ENCODE assay signal across 22 cellular contexts in the genomic region with DNA sequence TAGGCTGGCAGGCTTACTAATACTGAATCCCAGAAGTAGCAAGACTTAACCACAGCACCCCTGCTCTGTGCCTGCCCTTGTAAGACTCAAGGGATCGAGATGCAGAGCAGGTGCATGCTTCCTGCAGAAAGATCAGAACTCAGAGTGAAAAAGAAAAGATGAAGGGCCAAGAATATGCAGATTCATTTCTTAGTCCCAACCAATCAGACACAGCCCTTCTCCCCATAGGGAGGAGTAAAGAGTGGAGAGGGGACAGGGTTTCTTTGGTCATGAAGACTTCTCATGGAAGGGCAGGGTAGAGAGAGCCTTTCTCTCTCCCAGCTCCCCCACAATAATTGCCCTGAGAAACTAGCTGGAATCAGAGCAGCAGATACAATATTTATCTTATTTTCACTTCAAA.
DNase-seq lines count a peak whose midpoint lies in the region; ATAC-seq and TF ChIP-seq lines count a peak whose summit lies in the region.
"Had no signal": no experiment of that assay in that cellular context is flagged by ENCODE, and none has a peak within 500 bp of the region (broad histone marks: within the 10 kb centered on the region; RNA-seq: fewer than 3 reads in every experiment).

No MANE protein-coding gene starts in this region.

- H3K4me2 ChIP-seq in DND-41 (ENCODE audit: insufficient read depth, low read length): no peak overlapping the region
- H3K4me2 ChIP-seq: A549; BLaER1 treated with 17β-estradiol and CSF1 and Interleukin-3, amounts not matched to agents 10 nM and 100 nM; GM23338 had no signal

- H3K9me3 ChIP-seq in DND-41 (ENCODE audit: insufficient read depth, low read length, severe bottlenecking): no peaks in the 10 kb centered on the region
- H3K9me3 ChIP-seq: A549; BE2C; BLaER1 treated with 17β-estradiol and CSF1 and Interleukin-3, amounts not matched to agents 10 nM and 100 nM; HAP-1 had no signal

- no peaks in the 10 kb centered on the region for H3K27me3 ChIP-seq in DND-41 (ENCODE audit: insufficient read depth, low read length, poor library complexity)
- H3K27me3 ChIP-seq: BE2C; BLaER1 treated with 17β-estradiol and CSF1 and Interleukin-3, amounts not matched to agents 10 nM and 100 nM had no signal

- H3K9ac ChIP-seq in DND-41 (ENCODE audit: low read depth, low read length): no peak overlapping the region
- H3K9ac ChIP-seq: BLaER1 treated with 17β-estradiol and CSF1 and Interleukin-3, amounts not matched to agents 10 nM and 100 nM had no signal

- H3K27ac Mint-ChIP-seq in WTC11: no peak overlapping the region
- H3K27ac Mint-ChIP-seq: CD14-positive monocyte; CD4-positive, alpha-beta T cell; CD8-positive, alpha-beta memory T cell; GM23338; HFFc6 had no signal

- H3K36me3 Mint-ChIP-seq in WTC11: no peaks in the 10 kb centered on the region
- H3K36me3 Mint-ChIP-seq: CD14-positive monocyte; CD8-positive, alpha-beta memory T cell had no signal

- CTCF ChIA-PET in WTC11 (lab: Charles Lee): no interaction called here

- H3K4me3 Mint-ChIP-seq in WTC11: no peak overlapping the region
- H3K4me3 Mint-ChIP-seq: CD14-positive monocyte; CD4-positive, alpha-beta T cell; CD8-positive, alpha-beta memory T cell; GM23338; HFFc6 had no signal

- H4K20me1 ChIP-seq in DND-41 (ENCODE audit: insufficient read depth, low read length): no peaks in the 10 kb centered on the region
- H4K20me1 ChIP-seq: BLaER1 treated with 17β-estradiol and CSF1 and Interleukin-3, amounts not matched to agents 10 nM and 100 nM had no signal

- H3K27ac ChIP-seq in DND-41 (ENCODE audit: low read length): no peak overlapping the region
- H3K27ac ChIP-seq: A549; BLaER1 treated with 17β-estradiol and CSF1 and Interleukin-3, amounts not matched to agents 10 nM and 100 nM had no signal

- no peak for DNase-seq in DND-41
- DNase-seq in WTC11 (ENCODE audit: low spot score): no peak
- DNase-seq in ecto neural progenitor cell (ENCODE audit: low spot score): no peak
- no peak for DNase-seq in NCI-H2081 treated with DMSO at 0.1 percent for 48 hours (lab: John Stamatoyannopoulos, UW)
- DNase-seq: 8988T; ACHN; AML-193; BE2C; Calu3; CD4-positive, alpha-beta T cell; CD8-positive, alpha-beta memory T cell; DMS53; DMS79 treated with DMSO at 0.1 percent for 48 hours; HFFc6 had no signal

- no peaks in the 10 kb centered on the region for H3K36me3 ChIP-seq in DND-41 (ENCODE audit: insufficient read depth, low read length)
- H3K36me3 ChIP-seq: BE2C; BLaER1 treated with 17β-estradiol and CSF1 and Interleukin-3, amounts not matched to agents 10 nM and 100 nM; HAP-1 had no signal

- TF ChIP-seq CTCF in DND-41 (IDR thresholded peaks at IDR 0.05; ENCODE audit: borderline replicate concordance, extremely low read depth, low read length, poor library complexity, severe bottlenecking) (no peak), WTC11 (IDR thresholded peaks at IDR 0.05) (no peak)

- no peaks in the 10 kb centered on the region for H3K4me1 ChIP-seq in DND-41 (ENCODE audit: insufficient read depth, low read length)
- H3K4me1 ChIP-seq: A549, BE2C, HAP-1 had no signal

- H3K79me2 ChIP-seq in DND-41 (ENCODE audit: insufficient read depth, low read length): no peaks in the 10 kb centered on the region

- no peaks in the 10 kb centered on the region for H3K9me3 Mint-ChIP-seq in WTC11
- H3K9me3 Mint-ChIP-seq: CD4-positive, alpha-beta T cell; GM23338; HFFc6 had no signal

- POLR2A ChIA-PET in WTC11 (lab: Charles Lee): no interaction called here

- H3K4me1 Mint-ChIP-seq in WTC11: peaks cover 18% of the 10 kb centered on the region
- H3K4me1 Mint-ChIP-seq: CD14-positive monocyte; CD8-positive, alpha-beta memory T cell had no signal

- ATAC-seq in DND-41 (ENCODE audit: insufficient read depth, low read depth) (peak; percentile 62), HG03432 (IDR thresholded peaks at IDR 0.05; ENCODE audit: unreplicated experiment) (peak; percentile 48), WTC11 (peak; percentile 30; the same call in 1 of the 2 replicates), HG02610 (IDR thresholded peaks at IDR 0.05; ENCODE audit: unreplicated experiment) (no peak), GM18502 (IDR thresholded peaks at IDR 0.05; ENCODE audit: poor library complexity, unreplicated experiment) (no peak)
- ATAC-seq: A549, GM23338 had no signal

- H3K27me3 Mint-ChIP-seq in WTC11 (ENCODE audit: low read depth): no peaks in the 10 kb centered on the region

- H2AFZ ChIP-seq in DND-41 (ENCODE audit: low read depth, low read length): no peak overlapping the region
- H2AFZ ChIP-seq: GM23338 had no signal

- no peak overlapping the region for H3K4me3 ChIP-seq in DND-41 (ENCODE audit: low read depth in 1 of 2, low read length in 2 of 2)
- H3K4me3 ChIP-seq: A549; BLaER1 treated with 17β-estradiol and CSF1 and Interleukin-3, amounts not matched to agents 10 nM and 100 nM; GM23338; HAP-1 had no signal

TF ChIP-seq in WTC11, 78 proteins besides CTCF, POLR2A, EP300 and RAD21 (continues in another document):
- TF ChIP-seq ATF1 (CRISPR knock-in tag; IDR thresholded peaks at IDR 0.05) (no peak), ZNF263 (CRISPR knock-in tag; IDR thresholded peaks at IDR 0.05; ENCODE audit: low read depth) (no peak), ETV6 (CRISPR knock-in tag; IDR thresholded peaks at IDR 0.05) (no peak), NR2C2 (CRISPR knock-in tag; IDR thresholded peaks at IDR 0.05) (no peak), SP1 (CRISPR knock-in tag; conservative IDR thresholded peaks at IDR 0.05) (no peak), ZNF219 (CRISPR knock-in tag; IDR thresholded peaks at IDR 0.05; ENCODE audit: borderline replicate concordance) (no peak), ZNF396 (CRISPR knock-in tag; IDR thresholded peaks at IDR 0.05; ENCODE audit: borderline replicate concordance) (no peak)
- TF ChIP-seq, protein P1, sequence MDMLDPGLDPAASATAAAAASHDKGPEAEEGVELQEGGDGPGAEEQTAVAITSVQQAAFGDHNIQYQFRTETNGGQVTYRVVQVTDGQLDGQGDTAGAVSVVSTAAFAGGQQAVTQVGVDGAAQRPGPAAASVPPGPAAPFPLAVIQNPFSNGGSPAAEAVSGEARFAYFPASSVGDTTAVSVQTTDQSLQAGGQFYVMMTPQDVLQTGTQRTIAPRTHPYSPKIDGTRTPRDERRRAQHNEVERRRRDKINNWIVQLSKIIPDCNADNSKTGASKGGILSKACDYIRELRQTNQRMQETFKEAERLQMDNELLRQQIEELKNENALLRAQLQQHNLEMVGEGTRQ (CRISPR knock-in tag; IDR thresholded peaks at IDR 0.05): no peak
- TF ChIP-seq, protein P2, sequence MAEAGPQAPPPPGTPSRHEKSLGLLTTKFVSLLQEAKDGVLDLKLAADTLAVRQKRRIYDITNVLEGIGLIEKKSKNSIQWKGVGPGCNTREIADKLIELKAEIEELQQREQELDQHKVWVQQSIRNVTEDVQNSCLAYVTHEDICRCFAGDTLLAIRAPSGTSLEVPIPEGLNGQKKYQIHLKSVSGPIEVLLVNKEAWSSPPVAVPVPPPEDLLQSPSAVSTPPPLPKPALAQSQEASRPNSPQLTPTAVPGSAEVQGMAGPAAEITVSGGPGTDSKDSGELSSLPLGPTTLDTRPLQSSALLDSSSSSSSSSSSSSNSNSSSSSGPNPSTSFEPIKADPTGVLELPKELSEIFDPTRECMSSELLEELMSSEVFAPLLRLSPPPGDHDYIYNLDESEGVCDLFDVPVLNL (CRISPR knock-in tag; IDR thresholded peaks at IDR 0.05; ENCODE audit: borderline replicate concordance, low read depth): no peak
- TF ChIP-seq, protein P3, sequence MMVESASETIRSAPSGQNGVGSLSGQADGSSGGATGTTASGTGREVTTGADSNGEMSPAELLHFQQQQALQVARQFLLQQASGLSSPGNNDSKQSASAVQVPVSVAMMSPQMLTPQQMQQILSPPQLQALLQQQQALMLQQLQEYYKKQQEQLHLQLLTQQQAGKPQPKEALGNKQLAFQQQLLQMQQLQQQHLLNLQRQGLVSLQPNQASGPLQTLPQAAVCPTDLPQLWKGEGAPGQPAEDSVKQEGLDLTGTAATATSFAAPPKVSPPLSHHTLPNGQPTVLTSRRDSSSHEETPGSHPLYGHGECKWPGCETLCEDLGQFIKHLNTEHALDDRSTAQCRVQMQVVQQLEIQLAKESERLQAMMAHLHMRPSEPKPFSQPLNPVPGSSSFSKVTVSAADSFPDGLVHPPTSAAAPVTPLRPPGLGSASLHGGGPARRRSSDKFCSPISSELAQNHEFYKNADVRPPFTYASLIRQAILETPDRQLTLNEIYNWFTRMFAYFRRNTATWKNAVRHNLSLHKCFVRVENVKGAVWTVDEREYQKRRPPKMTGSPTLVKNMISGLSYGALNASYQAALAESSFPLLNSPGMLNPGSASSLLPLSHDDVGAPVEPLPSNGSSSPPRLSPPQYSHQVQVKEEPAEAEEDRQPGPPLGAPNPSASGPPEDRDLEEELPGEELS (CRISPR knock-in tag; IDR thresholded peaks at IDR 0.05): no peak
- TF ChIP-seq, protein P4, sequence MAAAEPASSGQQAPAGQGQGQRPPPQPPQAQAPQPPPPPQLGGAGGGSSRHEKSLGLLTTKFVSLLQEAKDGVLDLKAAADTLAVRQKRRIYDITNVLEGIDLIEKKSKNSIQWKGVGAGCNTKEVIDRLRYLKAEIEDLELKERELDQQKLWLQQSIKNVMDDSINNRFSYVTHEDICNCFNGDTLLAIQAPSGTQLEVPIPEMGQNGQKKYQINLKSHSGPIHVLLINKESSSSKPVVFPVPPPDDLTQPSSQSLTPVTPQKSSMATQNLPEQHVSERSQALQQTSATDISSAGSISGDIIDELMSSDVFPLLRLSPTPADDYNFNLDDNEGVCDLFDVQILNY (CRISPR knock-in tag; IDR thresholded peaks at IDR 0.05): no peak

Comparison
In these comparisons a context has a peak if more than half of its experiments do, and no peak if none do; other contexts are left out.
1. ATAC-seq: peak in DND-41 (single experiment), HG03432 (single experiment) and WTC11 (single experiment); none in HG02610 (single experiment) and GM18502 (single experiment).